32 cellular contexts compared by ENCODE assay signal in genomic region chr7:11394438-11394837, GRCh38.
"Had no signal": no experiment of that assay in that cellular context is flagged by ENCODE, and none has a peak within 500 bp of the region (broad histone marks: within the 10 kb centered on the region; RNA-seq: fewer than 3 reads in every experiment).

No MANE protein-coding gene starts in this region.

- H3K27me3 ChIP-seq: brain microvascular endothelial cell, MG63 had no signal

- ATAC-seq: activated CD8-positive, alpha-beta T cell treated with anti-CD3 and anti-CD28 coated beads for 36 hours; activated T-cell treated with anti-CD3 and anti-CD28 coated beads, Interleukin-2, amount 50 U/mL, for 72 hours; activated T-helper 17 cell treated with anti-CD3 and anti-CD28 coated beads, Interleukin-2, amount 50 U/mL, for 72 hours; PC-3; Right ventricle myocardium inferior; SK-N-SH treated with all-trans-retinoic acid at 6 μM for 48 hours had no signal

- H3K9me3 ChIP-seq: MG63 had no signal

- H3K27ac ChIP-seq: brain microvascular endothelial cell, RWPE1 had no signal

- DNase-seq: activated CD4-positive, alpha-beta T cell treated with anti-CD3 and anti-CD28 coated beads, Interleukin-2, amount 10 ng/mL, durations not matched to agents 24 days and 14 days; activated CD4-positive, alpha-beta T cell treated with anti-CD3 and anti-CD28 coated beads, Interleukin-2, amount 50 U/mL, for 4 hours; activated CD8-positive, alpha-beta T cell treated with anti-CD3 and anti-CD28 coated beads for 36 hours; activated effector memory CD4-positive, alpha-beta T cell treated with anti-CD3 and anti-CD28 coated beads, Interleukin-2, amount 50 U/mL, for 16 hours; activated naive CD4-positive, alpha-beta T cell; activated naive CD4-positive, alpha-beta T cell treated with anti-CD3 and anti-CD28 coated beads, Interleukin-2, amount 50 U/mL, for 16 hours; activated naive CD8-positive, alpha-beta T cell treated with anti-CD3 and anti-CD28 coated beads for 36 hours; activated T-cell treated with anti-CD3 and anti-CD28 coated beads, Interleukin-2, amount 50 U/mL, for 1 hour; activated T-cell treated with anti-CD3 and anti-CD28 coated beads, Interleukin-2, amount 50 U/mL, for 72 hours; amniotic stem cell; aorta; brain microvascular endothelial cell; central memory CD4-positive, alpha-beta T cell; Kasumi-1; MG63; NCI-H1092; NCI-H1436 treated with DMSO at 0.1 percent for 48 hours; NCI-H1694 treated with DMSO at 0.1 percent for 48 hours; NCI-H2029; NCI-H345; NCI-H524 treated with DMSO at 0.1 percent for 48 hours; PC-3; SIG-M5; SW 1271; T-helper 1 cell; T-helper 2 cell; T-helper 9 cell had no signal

- FAIRE-seq: RCC 7860 had no signal

- H3K4me3 ChIP-seq: MG63 had no signal

- H3K36me3 ChIP-seq: brain microvascular endothelial cell, MG63 had no signal
